Comparison of ENCODE assay signal across 13 cellular contexts in genomic region chr20:45320948-45321595, GRCh38. TPM values are rescaled to one million over a fixed set of nuclear protein-coding genes. Genes with fewer than 3 reads are reported as not detected.
DNase-seq lines count a peak whose midpoint lies in the region; ATAC-seq, FAIRE-seq and TF ChIP-seq lines count a peak whose summit lies in the region.
"Had no signal": no experiment of that assay in that cellular context is flagged by ENCODE, and none has a peak within 500 bp of the region (broad histone marks: within the 10 kb centered on the region; RNA-seq: fewer than 3 reads in every experiment).

No MANE protein-coding gene starts in this region.

- H3K27ac ChIP-seq in Peyer's patch, result no peak overlapping the region
- H3K27ac ChIP-seq: psoas muscle had no signal

- no peak overlapping the region for H3K4me3 ChIP-seq in Peyer's patch
- H3K4me3 ChIP-seq: psoas muscle had no signal

- H3K27me3 ChIP-seq in Peyer's patch, result no peaks in the 10 kb centered on the region

- no peaks in the 10 kb centered on the region for H3K36me3 Mint-ChIP-seq in immature natural killer cell

- TF ChIP-seq CTCF in Peyer's patch (IDR thresholded peaks at IDR 0.05), result no peak

- peak overlapping the region in 2 of 6 donors; percentile 0 to 65 for H3K27ac Mint-ChIP-seq in immature natural killer cell

- no peaks in the 10 kb centered on the region for H3K9me3 ChIP-seq in Peyer's patch
- H3K9me3 ChIP-seq: psoas muscle had no signal

- peaks cover 0 to 12% (median 0%) of the 10 kb centered on the region in 3 donors for H3K36me3 ChIP-seq in Peyer's patch

- TF ChIP-seq POLR2A in GM12891 (IDR thresholded peaks at IDR 0.05; ENCODE audit: low read depth, low read length) (no peak), Peyer's patch (IDR thresholded peaks at IDR 0.05) (no peak)

- FAIRE-seq in GM12891 (lab: Jason Lieb, UNC) (no peak), RCC 7860 (lab: Jason Lieb, UNC) (no peak)

- H3K4me1 Mint-ChIP-seq in immature natural killer cell, result peaks cover 10 to 14% of the 10 kb centered on the region in 2 donors

- no peak for DNase-seq in GM12891 (ENCODE audit: insufficient read length, low spot score)
- peak in 2 of 3 donors; percentile 40 to 54 for DNase-seq in Peyer's patch
- DNase-seq in immature natural killer cell, result peak; percentile 11 to 19 (median 14)
- DNase-seq in RCC 7860 (ENCODE audit: low spot score), result no peak
- DNase-seq in foreskin melanocyte, result no peak
- DNase-seq in activated gamma-delta T cell treated with Interleukin-2 at 50 U/mL for 16 hours, result no peak
- DNase-seq: effector memory CD4-positive, alpha-beta T cell; GOT3; kidney glomerular epithelial cell had no signal

- H3K4me1 ChIP-seq in Peyer's patch, result peaks cover 0 to 23% (median 0%) of the 10 kb centered on the region in 4 donors

- ATAC-seq in GM21786 (IDR thresholded peaks at IDR 0.05; ENCODE audit: unreplicated experiment) (peak; percentile 65), HG03039 (IDR thresholded peaks at IDR 0.05; ENCODE audit: unreplicated experiment) (no peak)
- ATAC-seq: psoas muscle had no signal

- H3K9me3 Mint-ChIP-seq in immature natural killer cell, result no peaks in the 10 kb centered on the region

- H3K4me3 Mint-ChIP-seq in immature natural killer cell, result no peak overlapping the region

- peaks cover 0 to 7% (median 6%) of the 10 kb centered on the region in 3 donors for H3K27me3 Mint-ChIP-seq in immature natural killer cell (ENCODE audit: low read depth in 3 of 3)

TF ChIP-seq in GM12891, 5 proteins besides CTCF, POLR2A, EP300 and RAD21:
- no peak for TF ChIP-seq TAF1 (IDR thresholded peaks at IDR 0.05; ENCODE audit: low read depth, low read length)
- TF ChIP-seq SPI1 (IDR thresholded peaks at IDR 0.05; ENCODE audit: low read depth, low read length), result peak; percentile 93

RNA-seq across cellular contexts. Expression of gene MATN4, which starts 13.0 kb away (rescaled TPM):
- polyA plus RNA-seq in GM12891 (2012; ENCODE audit: low read depth, missing spikeins), result not detected
- not detected for total RNA-seq in Peyer's patch
- polyA plus RNA-seq in immature natural killer cell, result not detected
- total RNA-seq: Daoy, psoas muscle had no signal
- polyA plus RNA-seq: psoas muscle had no signal

RNA-seq across cellular contexts. Expression of gene RBPJL, which starts 14.4 kb away (rescaled TPM):
- polyA plus RNA-seq in GM12891 (2012; ENCODE audit: low read depth, missing spikeins), result not detected
- not detected for total RNA-seq in Peyer's patch
- not detected for polyA plus RNA-seq in immature natural killer cell
- total RNA-seq: Daoy had no signal

RNA-seq across cellular contexts. Expression of gene SDC4, which starts 27.2 kb away (rescaled TPM):
- polyA plus RNA-seq in GM12891 (2012; ENCODE audit: low read depth, missing spikeins), result 2.7 TPM
- total RNA-seq in Peyer's patch, result 10 to 100 TPM; 21.5 to 49.7 (median 32.5) TPM
- under 1 TPM in 2 of 3 donors, not detected in 1; 0.56 to 0.69 TPM for polyA plus RNA-seq in immature natural killer cell

RNA-seq across cellular contexts. Expression of gene SYS1, which starts 41.9 kb away (rescaled TPM):
- 9.6 TPM for polyA plus RNA-seq in GM12891 (2012; ENCODE audit: low read depth, missing spikeins)
- total RNA-seq in Peyer's patch, result 10 to 100 TPM; 23.1 to 62.2 (median 46.9) TPM
- polyA plus RNA-seq in immature natural killer cell, result 10 to 100 TPM; 32.6 to 52.4 (median 47.1) TPM

RNA-seq across cellular contexts. Expression of gene TP53TG5, which starts 57.1 kb away (rescaled TPM):
- polyA plus RNA-seq in GM12891 (2012; ENCODE audit: low read depth, missing spikeins), result 0.19 TPM
- total RNA-seq in Peyer's patch, result not detected
- under 1 TPM in 2 of 3 donors, not detected in 1; 0.09 to 0.22 TPM for polyA plus RNA-seq in immature natural killer cell
- total RNA-seq: Daoy had no signal

Comparison
In these comparisons a context has a peak if more than half of its experiments do, and no peak if none do; other contexts are left out.
1. DNase-seq: peak in Peyer's patch (2 of 3) and immature natural killer cell (3 of 3); none in GM12891 (single experiment), RCC 7860 (single experiment), foreskin melanocyte (single experiment) and activated gamma-delta T cell treated with Interleukin-2 at 50 U/mL for 16 hours (single experiment).